Comparison of ENCODE assay signal across 1 cellular context in genomic region chr15:58369956-58370355, GRCh38.
TF ChIP-seq lines count a peak whose summit lies in the region.

No MANE protein-coding gene starts in this region.

TF ChIP-seq in GM12878, 131 proteins besides CTCF, POLR2A, EP300 and RAD21:
- TF ChIP-seq BCLAF1 (IDR thresholded peaks at IDR 0.05), result no peak
- no peak for TF ChIP-seq CEBPB (IDR thresholded peaks at IDR 0.05; ENCODE audit: borderline replicate concordance in 1 of 2, low read depth in 2 of 2, low read length in 2 of 2)
- TF ChIP-seq RCOR1 (conservative IDR thresholded peaks at IDR 0.05; ENCODE audit: low read depth, low read length), result no peak
- no peak for TF ChIP-seq KDM1A (IDR thresholded peaks at IDR 0.05; ENCODE audit: borderline replicate concordance)
- TF ChIP-seq SIN3A (IDR thresholded peaks at IDR 0.05; ENCODE audit: low read depth, low read length), result no peak
- no peak for TF ChIP-seq PBX3 (IDR thresholded peaks at IDR 0.05; ENCODE audit: insufficient replicate concordance, low read depth, low read length)
- no peak for TF ChIP-seq ZNF592 (IDR thresholded peaks at IDR 0.05)
- TF ChIP-seq ZNF687 (IDR thresholded peaks at IDR 0.05), result no peak
- no peak for TF ChIP-seq RBBP5 (conservative IDR thresholded peaks at IDR 0.05)
- TF ChIP-seq BHLHE40 (IDR thresholded peaks at IDR 0.05; ENCODE audit: borderline replicate concordance in 1 of 2, low read depth in 2 of 2, low read length in 1 of 2), result no peak
- no peak for TF ChIP-seq NR2F1 (conservative IDR thresholded peaks at IDR 0.05)
- no peak for TF ChIP-seq NFIC (IDR thresholded peaks at IDR 0.05; ENCODE audit: low read depth, low read length)
- TF ChIP-seq USF1 (IDR thresholded peaks at IDR 0.05; ENCODE audit: borderline replicate concordance, extremely low read length, insufficient read depth, low read depth, low read length), result no peak
- TF ChIP-seq ZSCAN29 (IDR thresholded peaks at IDR 0.05), result no peak
- no peak for TF ChIP-seq POLR2AphosphoS5 (IDR thresholded peaks at IDR 0.05; ENCODE audit: low read length)
- no peak for TF ChIP-seq HSF1 (IDR thresholded peaks at IDR 0.05; ENCODE audit: low read depth, low read length)
- no peak for TF ChIP-seq MXI1 (IDR thresholded peaks at IDR 0.05; ENCODE audit: low read depth, low read length)
